ENCODE assay signal across 9 cellular contexts in genomic region chr6:41428402-41428994, GRCh38.
DNase-seq lines count a peak whose midpoint lies in the region; ATAC-seq and TF ChIP-seq lines count a peak whose summit lies in the region.
"Had no signal": no experiment of that assay in that cellular context is flagged by ENCODE, and none has a peak within 500 bp of the region (broad histone marks: within the 10 kb centered on the region; RNA-seq: fewer than 3 reads in every experiment).

No MANE protein-coding gene starts in this region.

- WGBS in hepatocyte (ENCODE audit: low lambda C conversion rate, missing lambda C conversion rate): 7% methylated on average over 24 of the region's 28 CpGs

- CTCF ChIA-PET in HEK293 (lab: Yijun Ruan, JAX): interaction anchor here (1.3 kb wide), 2 partner anchors 14 to 174 kb away, joined by 5 to 7 read pairs; no protein-coding TSS in a partner anchor

- peak overlapping the region; percentile 56 for H2AFZ ChIP-seq in hepatocyte

- H3K27me3 ChIP-seq in RWPE2 (ENCODE audit: insufficient read depth, poor library complexity, severe bottlenecking) (peaks cover 15% of the 10 kb centered on the region), hepatocyte (peaks cover 8% of the 10 kb centered on the region), skeletal muscle tissue (ENCODE audit: control insufficient read depth in 3 of 3, insufficient read depth in 3 of 3, low read length in 3 of 3) (peaks cover 0 to 4% (median 0%) of the 10 kb centered on the region in 3 donors)

- peak overlapping the region in 1 of 3 donors; percentile 57 for H3K9ac ChIP-seq in skeletal muscle tissue (ENCODE audit: low read depth in 1 of 3, low read length in 3 of 3)

- H3K9me3 ChIP-seq in HEK293 (ENCODE audit: control insufficient read depth, insufficient read depth, low read depth, low read length): no peaks in the 10 kb centered on the region
- H3K9me3 ChIP-seq in RWPE2 (ENCODE audit: severe bottlenecking): no peaks in the 10 kb centered on the region
- H3K9me3 ChIP-seq in hepatocyte (ENCODE audit: low read depth): no peaks in the 10 kb centered on the region
- no peaks in the 10 kb centered on the region for H3K9me3 ChIP-seq in skeletal muscle tissue (ENCODE audit: control insufficient read depth in 3 of 3, low read length in 3 of 3)
- H3K9me3 ChIP-seq: neutrophil had no signal

- no peaks in the 10 kb centered on the region for H3K79me2 ChIP-seq in hepatocyte

- H4K20me1 ChIP-seq in hepatocyte (ENCODE audit: insufficient read depth, poor library complexity, severe bottlenecking): no peaks in the 10 kb centered on the region

- no peak for ATAC-seq in RWPE2 (ENCODE audit: low read depth)
- no peak for ATAC-seq in GM21619 (IDR thresholded peaks at IDR 0.05; ENCODE audit: unreplicated experiment)
- no peak for ATAC-seq in GM19397 (IDR thresholded peaks at IDR 0.05; ENCODE audit: unreplicated experiment)

- H3K27ac ChIP-seq in HEK293 (ENCODE audit: extremely low read depth, low read depth, low read length) (peak overlapping the region; percentile 67; the same call in 1 of the 2 replicates), RWPE2 (ENCODE audit: poor library complexity, severe bottlenecking) (no peak overlapping the region), hepatocyte (peak overlapping the region; percentile 68), skeletal muscle tissue (ENCODE audit: low read depth, low read length) (peak overlapping the region; percentile 23)
- H3K27ac ChIP-seq: neutrophil had no signal

- no peak for TF ChIP-seq CTCF in HEK293 (tag by site-specific recombination; IDR thresholded peaks at IDR 0.05)
- no peak for TF ChIP-seq CTCF in RWPE2 (IDR thresholded peaks at IDR 0.05; ENCODE audit: poor library complexity, severe bottlenecking)
- no peak for TF ChIP-seq CTCF in hepatocyte (IDR thresholded peaks at IDR 0.05; ENCODE audit: poor library complexity)

- peak overlapping the region; percentile 97 for H3K4me2 ChIP-seq in hepatocyte

- no peaks in the 10 kb centered on the region for H3K36me3 ChIP-seq in HEK293 (ENCODE audit: control insufficient read depth in 2 of 2, insufficient read depth in 1 of 2, low read length in 2 of 2)
- no peaks in the 10 kb centered on the region for H3K36me3 ChIP-seq in RWPE2 (ENCODE audit: low read depth)
- H3K36me3 ChIP-seq in hepatocyte (replicated peaks; ENCODE audit: insufficient read depth, low read depth): no peaks in the 10 kb centered on the region
- H3K36me3 ChIP-seq in skeletal muscle tissue (ENCODE audit: control insufficient read depth in 3 of 3, insufficient read depth in 3 of 3, low read length in 3 of 3): no peaks in the 10 kb centered on the region
- H3K36me3 ChIP-seq: neutrophil had no signal

- H3K4me3 ChIP-seq in HEK293 (ENCODE audit: low read depth, low read length): peak overlapping the region; percentile 15
- peak overlapping the region; percentile 35 for H3K4me3 ChIP-seq in RWPE2 (ENCODE audit: severe bottlenecking)
- peak overlapping the region; percentile 24 for H3K4me3 ChIP-seq in hepatocyte
- peak overlapping the region; percentile 46 to 70 (median 65) for H3K4me3 ChIP-seq in skeletal muscle tissue (ENCODE audit: low read length in 3 of 3)

- DNase-seq in RWPE2 (ENCODE audit: low spot score) (no peak), hepatocyte (ENCODE audit: low spot score) (peak; percentile 56), putamen (ENCODE audit: low spot score) (no peak)
- DNase-seq in stimulated activated CD4-positive, alpha-beta T cell treated with anti-CD3 and anti-CD28 coated beads, Interleukin-2, amount 100 ng/mL, for 48 hours: no peak

- H3K9me2 ChIP-seq in hepatocyte (replicated peaks; ENCODE audit: insufficient read depth): no peaks in the 10 kb centered on the region

- H3K4me1 ChIP-seq in HEK293 (ENCODE audit: control insufficient read depth, insufficient read depth, low read length) (peaks cover 12% of the 10 kb centered on the region), RWPE2 (ENCODE audit: insufficient read depth, poor library complexity, severe bottlenecking) (peaks cover 15% of the 10 kb centered on the region), hepatocyte (ENCODE audit: insufficient read depth) (peaks cover 39% of the 10 kb centered on the region), skeletal muscle tissue (ENCODE audit: control insufficient read depth in 3 of 3, insufficient read depth in 3 of 3, low read length in 3 of 3) (peaks cover 25 to 35% (median 32%) of the 10 kb centered on the region in 3 donors)

- POLR2A ChIA-PET in HEK293 (lab: Yijun Ruan, JAX): no interaction called here

TF ChIP-seq in HEK293, 187 proteins besides CTCF, POLR2A, EP300 and RAD21:
- no peak for TF ChIP-seq ZNF214 (tag by site-specific recombination; IDR thresholded peaks at IDR 0.05; ENCODE audit: borderline replicate concordance)
- no peak for TF ChIP-seq ZNF558 (tag by site-specific recombination; IDR thresholded peaks at IDR 0.05)
- no peak for TF ChIP-seq ZNF18 (tag by site-specific recombination; IDR thresholded peaks at IDR 0.05)
- no peak for TF ChIP-seq ZNF239 (tag by site-specific recombination; IDR thresholded peaks at IDR 0.05)
- TF ChIP-seq ZNF660 (tag by site-specific recombination; IDR thresholded peaks at IDR 0.05): no peak
- TF ChIP-seq ZFP37 (tag by site-specific recombination; IDR thresholded peaks at IDR 0.05): no peak
- TF ChIP-seq ZNF335 (tag by site-specific recombination; conservative IDR thresholded peaks at IDR 0.05): peak; percentile 56
- peak; percentile 22; the same call in 1 of the 2 replicates for TF ChIP-seq ZBTB17 (tag by site-specific recombination; IDR thresholded peaks at IDR 0.05)
TF ChIP-seq in HEK293: peak in this region for 2.

Comparison
In these comparisons a context has a peak if more than half of its experiments do, and no peak if none do; other contexts are left out.
1. H3K4me3 ChIP-seq: peak in every context shown above with its lines; median percentile 65 in skeletal muscle tissue; 35 in RWPE2; 24 in hepatocyte; 15 in HEK293.